1 cellular context compared by ENCODE assay signal in genomic region chr15:63436872-63437375, GRCh38.
TF ChIP-seq lines count a peak whose summit lies in the region.

No MANE protein-coding gene starts in this region.

TF ChIP-seq in K562, 482 proteins besides CTCF, POLR2A, EP300 and RAD21 (continued from another document and continues in another):
- 0 out of 2 replicates have a peak, but pooled peaks have one; percentile 21 for TF ChIP-seq ZBTB40 (IDR thresholded peaks at IDR 0.05)
- TF ChIP-seq ZBTB40 (CRISPR knock-in tag; IDR thresholded peaks at IDR 0.05) = no peak
- peak; percentile 92 for TF ChIP-seq ETV1 (tag; conservative IDR thresholded peaks at IDR 0.05; ENCODE audit: low read depth)
- no peak for TF ChIP-seq FOXK1 (CRISPR knock-in tag; IDR thresholded peaks at IDR 0.05; ENCODE audit: borderline replicate concordance)
- TF ChIP-seq JUND (IDR thresholded peaks at IDR 0.05; ENCODE audit: borderline replicate concordance, low read depth, low read length) = peak; percentile 46; the same call in 1 of the 2 replicates
- TF ChIP-seq JUND (tag; IDR thresholded peaks at IDR 0.05; ENCODE audit: borderline replicate concordance, low read depth, low read length) = peak; percentile 69; the same call in 1 of the 3 replicates
- peak; percentile 47; the same call in 1 of the 2 replicates for TF ChIP-seq ZNF175 (CRISPR knock-in tag; IDR thresholded peaks at IDR 0.05; ENCODE audit: low read depth)
- no peak for TF ChIP-seq ZNF143 (CRISPR knock-in tag; IDR thresholded peaks at IDR 0.05)
- no peak for TF ChIP-seq MTF1 (CRISPR knock-in tag; IDR thresholded peaks at IDR 0.05; ENCODE audit: borderline replicate concordance)
- TF ChIP-seq MEIS2 (IDR thresholded peaks at IDR 0.05; ENCODE audit: partially characterized antibody) = peak; percentile 80
- no peak for TF ChIP-seq PML (IDR thresholded peaks at IDR 0.05; ENCODE audit: low read length)
- TF ChIP-seq L3MBTL2 (IDR thresholded peaks at IDR 0.05) = peak; percentile 19; the same call in 1 of the 2 replicates
- no peak for TF ChIP-seq POLR2H (tag; IDR thresholded peaks at IDR 0.05; ENCODE audit: low read depth)
- 0 out of 2 replicates have a peak, but pooled peaks have one; percentile 7 for TF ChIP-seq ZBTB7A (IDR thresholded peaks at IDR 0.05; ENCODE audit: borderline replicate concordance, control insufficient read depth, low read depth, low read length)
- peak; percentile 52; the same call in 1 of the 2 replicates for TF ChIP-seq ETV5 (CRISPR knock-in tag; IDR thresholded peaks at IDR 0.05; ENCODE audit: low read depth)
- peak; percentile 18; the same call in 1 of the 2 replicates for TF ChIP-seq LEF1 (IDR thresholded peaks at IDR 0.05)
- TF ChIP-seq MTA2 (IDR thresholded peaks at IDR 0.05; ENCODE audit: low read depth) = no peak
- peak; percentile 38 for TF ChIP-seq ZFP36 (IDR thresholded peaks at IDR 0.05; ENCODE audit: low read depth, low read length, partially characterized antibody)
- no peak for TF ChIP-seq TEAD4 (IDR thresholded peaks at IDR 0.05; ENCODE audit: low read length)
- no peak for TF ChIP-seq TEAD4 (CRISPR knock-in tag; IDR thresholded peaks at IDR 0.05; ENCODE audit: borderline replicate concordance)
- no peak for TF ChIP-seq ATF3 (IDR thresholded peaks at IDR 0.05)
- no peak for TF ChIP-seq ATF3 (CRISPR knock-in tag; conservative IDR thresholded peaks at IDR 0.05)
- 0 out of 2 replicates have a peak, but pooled peaks have one; percentile 23 for TF ChIP-seq CREM (IDR thresholded peaks at IDR 0.05; ENCODE audit: low read depth)
- TF ChIP-seq ZNF133 (CRISPR knock-in tag; IDR thresholded peaks at IDR 0.05) = no peak
- TF ChIP-seq TAF7 (tag; IDR thresholded peaks at IDR 0.05) = peak; percentile 40; the same call in 1 of the 2 replicates
- no peak for TF ChIP-seq ZNF165 (CRISPR knock-in tag; IDR thresholded peaks at IDR 0.05; ENCODE audit: borderline replicate concordance)
- peak; percentile 47; the same call in 1 of the 2 replicates for TF ChIP-seq MTA3 (IDR thresholded peaks at IDR 0.05; ENCODE audit: borderline replicate concordance)
- TF ChIP-seq DPF2 (IDR thresholded peaks at IDR 0.05) = peak; percentile 57; the same call in 1 of the 2 replicates
- TF ChIP-seq ZNF512 (tag; IDR thresholded peaks at IDR 0.05) = no peak
- no peak for TF ChIP-seq ZNF134 (CRISPR knock-in tag; conservative IDR thresholded peaks at IDR 0.05)
- TF ChIP-seq ELF1 (tag; IDR thresholded peaks at IDR 0.05) = peak; percentile 69
- peak; percentile 98 for TF ChIP-seq SMAD1 (IDR thresholded peaks at IDR 0.05; ENCODE audit: low read depth, low read length, partially characterized antibody)
- no peak for TF ChIP-seq PBX2 (CRISPR knock-in tag; IDR thresholded peaks at IDR 0.05; ENCODE audit: low read depth)
- TF ChIP-seq PBX2 (tag; conservative IDR thresholded peaks at IDR 0.05; ENCODE audit: low read depth) = peak; percentile 38; the same call in 1 of the 2 replicates
- no peak for TF ChIP-seq GMEB1 (CRISPR knock-in tag; IDR thresholded peaks at IDR 0.05)
- TF ChIP-seq SAFB2 (IDR thresholded peaks at IDR 0.05; ENCODE audit: borderline replicate concordance, low read depth, low read length, severe bottlenecking) = no peak
- peak; percentile 37; the same call in 1 of the 2 replicates for TF ChIP-seq SMARCE1 (IDR thresholded peaks at IDR 0.05)
- 0 out of 2 replicates have a peak, but pooled peaks have one; percentile 58 for TF ChIP-seq TARDBP (IDR thresholded peaks at IDR 0.05)
- peak; percentile 71; the same call in 1 of the 2 replicates for TF ChIP-seq EHMT2 (IDR thresholded peaks at IDR 0.05)
- TF ChIP-seq CXXC5 (CRISPR knock-in tag; IDR thresholded peaks at IDR 0.05) = peak; percentile 34
- TF ChIP-seq NFRKB (IDR thresholded peaks at IDR 0.05; ENCODE audit: low read depth) = peak; percentile 72
- no peak for TF ChIP-seq ZNF3 (CRISPR knock-in tag; IDR thresholded peaks at IDR 0.05)
- TF ChIP-seq ZNF639 (CRISPR knock-in tag; conservative IDR thresholded peaks at IDR 0.05 in 1 of 2, IDR thresholded peaks at IDR 0.05 in 1 of 2) = 0 out of 4 replicates have a peak, but pooled peaks of 1 of the 2 experiments have one; percentile 15
- peak; percentile 66 for TF ChIP-seq GABPA (tag; conservative IDR thresholded peaks at IDR 0.05; ENCODE audit: low read depth)
- 0 out of 2 replicates have a peak, but pooled peaks have one; percentile 21 for TF ChIP-seq SOX6 (IDR thresholded peaks at IDR 0.05)
- TF ChIP-seq YY1 (IDR thresholded peaks at IDR 0.05; ENCODE audit: borderline replicate concordance in 1 of 3, control insufficient read depth in 1 of 3, extremely low read depth in 1 of 3, insufficient read depth in 3 of 3, insufficient read length in 1 of 3, insufficient replicate concordance in 2 of 3, low read depth in 1 of 3, low read length in 2 of 3) = peak in 2 of 3 experiments; percentile 31 to 65
- peak; percentile 12 to 45; a peak in 1 of 4 replicates for TF ChIP-seq FOXK2 (conservative IDR thresholded peaks at IDR 0.05 in 1 of 2, IDR thresholded peaks at IDR 0.05 in 1 of 2; ENCODE audit: low read depth in 2 of 2)
- TF ChIP-seq SREBF2 (CRISPR knock-in tag; IDR thresholded peaks at IDR 0.05) = no peak
- TF ChIP-seq POLR3G (IDR thresholded peaks at IDR 0.05; ENCODE audit: extremely low read depth, insufficient read length, insufficient replicate concordance) = no peak
- no peak for TF ChIP-seq NRF1 (conservative IDR thresholded peaks at IDR 0.05 in 1 of 2, IDR thresholded peaks at IDR 0.05 in 1 of 2)
